In the genomic region with DNA sequence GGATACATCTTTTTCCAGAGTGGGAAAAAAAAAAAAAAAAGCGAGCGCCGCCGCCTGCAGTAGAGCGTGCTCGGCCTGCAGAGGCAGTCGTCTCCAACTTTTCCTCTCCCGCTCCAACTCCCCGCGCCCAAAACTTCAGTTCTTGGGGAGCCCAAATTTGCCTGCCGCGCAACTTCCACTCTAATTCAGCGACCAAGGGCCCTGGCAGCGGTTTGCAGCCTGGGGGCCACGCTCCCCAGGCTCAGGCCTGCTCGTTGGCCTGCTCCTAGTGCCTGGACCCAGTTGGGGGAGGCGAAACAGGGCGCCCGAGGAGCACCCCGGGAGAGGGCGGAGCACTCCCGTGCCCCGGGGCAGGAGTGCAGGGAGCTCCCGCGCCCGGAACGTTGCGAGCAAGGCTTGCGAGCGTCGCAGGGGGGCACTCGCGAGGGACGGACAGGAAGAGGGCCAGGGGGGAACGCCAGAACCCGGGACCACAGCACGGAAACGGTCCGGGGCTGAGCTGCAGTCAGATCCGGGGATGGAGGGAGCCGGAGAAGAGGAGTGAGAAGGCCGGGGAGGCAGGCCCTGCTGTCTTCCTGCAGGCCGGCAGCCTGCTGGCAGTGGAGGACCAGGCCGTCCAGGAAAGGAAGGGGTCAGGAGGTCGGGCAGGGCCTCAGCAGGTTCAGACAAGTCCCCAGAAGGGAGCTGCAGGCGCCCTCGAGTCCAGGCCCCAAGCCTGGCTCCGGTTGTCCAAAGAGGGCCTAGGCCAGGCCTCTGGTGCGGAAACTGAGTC, we compare ENCODE assay signal across 8 cellular contexts. TPM values are rescaled to one million over a fixed set of nuclear protein-coding genes. Genes with fewer than 3 reads are reported as not detected.
DNase-seq lines count a peak whose midpoint lies in the region; ATAC-seq and TF ChIP-seq lines count a peak whose summit lies in the region.

A gene with protein sequence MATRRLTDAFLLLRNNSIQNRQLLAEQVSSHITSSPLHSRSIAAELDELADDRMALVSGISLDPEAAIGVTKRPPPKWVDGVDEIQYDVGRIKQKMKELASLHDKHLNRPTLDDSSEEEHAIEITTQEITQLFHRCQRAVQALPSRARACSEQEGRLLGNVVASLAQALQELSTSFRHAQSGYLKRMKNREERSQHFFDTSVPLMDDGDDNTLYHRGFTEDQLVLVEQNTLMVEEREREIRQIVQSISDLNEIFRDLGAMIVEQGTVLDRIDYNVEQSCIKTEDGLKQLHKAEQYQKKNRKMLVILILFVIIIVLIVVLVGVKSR (plus strand): TSS at position 508 of the 772 bp plus-strand sequence. CDS start 724 bp downstream, outside the sequence.

- no peaks in the 10 kb centered on the region for H3K36me3 Mint-ChIP-seq in progenitor cell of endocrine pancreas (ENCODE audit: insufficient read depth)

- peak within 1 kb of the TSS; percentile 100 for H3K4me3 Mint-ChIP-seq in progenitor cell of endocrine pancreas (ENCODE audit: low read depth)

- peak within 1 kb of the TSS; percentile 99 for H3K27ac Mint-ChIP-seq in progenitor cell of endocrine pancreas

- DNase-seq in NCI-H146 (lab: John Stamatoyannopoulos, UW), result peak; percentile 93
- DNase-seq in amniotic stem cell (lab: John Stamatoyannopoulos, UW), result peak; percentile 91
- peak; percentile 91 for DNase-seq in left cardiac atrium
- peak; percentile 80 for DNase-seq in progenitor cell of endocrine pancreas (ENCODE audit: low spot score, unreplicated experiment)
- DNase-seq in upper lobe of right lung, result peak; percentile 96

- peak; percentile 68 for ATAC-seq in HG02763 (IDR thresholded peaks at IDR 0.05; ENCODE audit: unreplicated experiment)
- peak; percentile 94 to 96 for ATAC-seq in left cardiac atrium
- peak; percentile 97 for ATAC-seq in upper lobe of right lung

- peaks cover 5% of the 10 kb centered on the region for H3K36me3 ChIP-seq in upper lobe of right lung

- TF ChIP-seq CTCF in GM12872 (IDR thresholded peaks at IDR 0.05; ENCODE audit: insufficient read depth, low read depth, low read length) (peak; percentile 57), progenitor cell of endocrine pancreas (IDR thresholded peaks at IDR 0.05; ENCODE audit: unreplicated experiment) (peak; percentile 74), upper lobe of right lung (IDR thresholded peaks at IDR 0.05) (peak; percentile 59)

- peak within 1 kb of the TSS; percentile 75 for H3K4me3 ChIP-seq in upper lobe of right lung

- peak within 1 kb of the TSS; percentile 92 for H3K27ac ChIP-seq in upper lobe of right lung

- H3K9me3 ChIP-seq in upper lobe of right lung, result no peaks in the 10 kb centered on the region

- no peaks in the 10 kb centered on the region for H3K27me3 ChIP-seq in upper lobe of right lung

- intact Hi-C loops in T-helper 1 cell treated with Interleukin-12 subunit alpha and Interleukin-12 subunit beta and Interleukin-4 antibody, amounts not matched to agents 30 ng/mL and 1 ng/mL, for 36 hours (cut with micrococcal nuclease), result loop anchor here (1.0 to 10.0 kb wide), 5 partner anchors 52 to 1291 kb away; a partner anchor contains a TSS
- intact Hi-C loops in left cardiac atrium (cut with DNase I), result loop anchor here in 1 of 2 donors (5.0 to 10.0 kb wide), 2 partner anchors 184 to 414 kb away; no protein-coding TSS in a partner anchor
- intact Hi-C loops in upper lobe of right lung (cut with DNase I), result no loop called here

- no peaks in the 10 kb centered on the region for H3K9me3 Mint-ChIP-seq in progenitor cell of endocrine pancreas (ENCODE audit: low read depth)

- peaks cover 20% of the 10 kb centered on the region for H3K4me1 Mint-ChIP-seq in progenitor cell of endocrine pancreas (ENCODE audit: low read depth)

- peaks cover 9% of the 10 kb centered on the region for H3K27me3 Mint-ChIP-seq in progenitor cell of endocrine pancreas

- peaks cover 28% of the 10 kb centered on the region for H3K4me1 ChIP-seq in upper lobe of right lung

RNA-seq across cellular contexts. Expression of the gene that starts here (rescaled TPM):
- 138 and 140 TPM in 2 replicates for total RNA-seq in T-helper 1 cell treated with Interleukin-12 subunit alpha and Interleukin-12 subunit beta and Interleukin-4 antibody, amounts not matched to agents 30 ng/mL and 1 ng/mL, for 36 hours
- total RNA-seq in left cardiac atrium (10 to 100 TPM; 22.8 to 32.0 TPM), progenitor cell of endocrine pancreas (78.8 and 85.6 TPM in 2 replicates), upper lobe of right lung (57.0 TPM)

Comparison
In these comparisons a context has a peak if more than half of its experiments do, and no peak if none do; other contexts are left out.
1. Peak in every context shown above with its lines: DNase-seq, ATAC-seq, H3K4me3 ChIP-seq and H3K27ac ChIP-seq.